ENCODE assay signal across 3 cellular contexts in the genomic region with DNA sequence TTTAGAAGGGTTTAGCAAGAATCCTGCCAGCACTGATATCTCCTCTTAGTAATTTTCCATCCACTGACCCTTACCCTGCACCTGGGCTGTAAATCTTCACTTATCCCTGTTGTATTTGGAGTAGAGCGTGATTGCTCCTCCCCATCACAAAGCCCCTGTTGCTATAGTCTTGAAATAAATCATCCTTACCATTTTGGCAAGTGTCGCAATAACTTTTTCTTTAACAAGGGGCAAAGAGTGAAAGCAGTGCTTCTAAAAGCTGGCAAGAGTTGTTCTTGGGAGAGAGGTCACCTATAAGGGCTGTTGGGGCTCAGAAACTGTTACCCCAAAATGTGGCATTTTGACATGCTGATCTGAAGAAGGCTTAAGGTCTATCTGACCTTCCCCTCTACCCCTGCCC.
A peak's percentile ranks its signal among the peaks of the same experiment; 100 is the strongest.
TF ChIP-seq lines count a peak whose summit lies in the region.

No MANE protein-coding gene starts in this region.

TF ChIP-seq in GM23338, 12 proteins besides CTCF, POLR2A, EP300 and RAD21 (continues in another document):
- TF ChIP-seq, protein P1, sequence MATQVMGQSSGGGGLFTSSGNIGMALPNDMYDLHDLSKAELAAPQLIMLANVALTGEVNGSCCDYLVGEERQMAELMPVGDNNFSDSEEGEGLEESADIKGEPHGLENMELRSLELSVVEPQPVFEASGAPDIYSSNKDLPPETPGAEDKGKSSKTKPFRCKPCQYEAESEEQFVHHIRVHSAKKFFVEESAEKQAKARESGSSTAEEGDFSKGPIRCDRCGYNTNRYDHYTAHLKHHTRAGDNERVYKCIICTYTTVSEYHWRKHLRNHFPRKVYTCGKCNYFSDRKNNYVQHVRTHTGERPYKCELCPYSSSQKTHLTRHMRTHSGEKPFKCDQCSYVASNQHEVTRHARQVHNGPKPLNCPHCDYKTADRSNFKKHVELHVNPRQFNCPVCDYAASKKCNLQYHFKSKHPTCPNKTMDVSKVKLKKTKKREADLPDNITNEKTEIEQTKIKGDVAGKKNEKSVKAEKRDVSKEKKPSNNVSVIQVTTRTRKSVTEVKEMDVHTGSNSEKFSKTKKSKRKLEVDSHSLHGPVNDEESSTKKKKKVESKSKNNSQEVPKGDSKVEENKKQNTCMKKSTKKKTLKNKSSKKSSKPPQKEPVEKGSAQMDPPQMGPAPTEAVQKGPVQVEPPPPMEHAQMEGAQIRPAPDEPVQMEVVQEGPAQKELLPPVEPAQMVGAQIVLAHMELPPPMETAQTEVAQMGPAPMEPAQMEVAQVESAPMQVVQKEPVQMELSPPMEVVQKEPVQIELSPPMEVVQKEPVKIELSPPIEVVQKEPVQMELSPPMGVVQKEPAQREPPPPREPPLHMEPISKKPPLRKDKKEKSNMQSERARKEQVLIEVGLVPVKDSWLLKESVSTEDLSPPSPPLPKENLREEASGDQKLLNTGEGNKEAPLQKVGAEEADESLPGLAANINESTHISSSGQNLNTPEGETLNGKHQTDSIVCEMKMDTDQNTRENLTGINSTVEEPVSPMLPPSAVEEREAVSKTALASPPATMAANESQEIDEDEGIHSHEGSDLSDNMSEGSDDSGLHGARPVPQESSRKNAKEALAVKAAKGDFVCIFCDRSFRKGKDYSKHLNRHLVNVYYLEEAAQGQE (IDR thresholded peaks at IDR 0.05; ENCODE audit: unreplicated experiment) = no peak
- TF ChIP-seq CREB1 (CRISPR knock-in tag; IDR thresholded peaks at IDR 0.05; ENCODE audit: low read depth) (no peak), POLR2AphosphoS5 (IDR thresholded peaks at IDR 0.05; ENCODE audit: low read depth) (no peak), ZNF114 (CRISPR knock-in tag; IDR thresholded peaks at IDR 0.05) (no peak), ZNF331 (CRISPR knock-in tag; IDR thresholded peaks at IDR 0.05; ENCODE audit: low read depth) (no peak), JUNB (IDR thresholded peaks at IDR 0.05; ENCODE audit: unreplicated experiment) (no peak)

TF ChIP-seq in HEK293, 187 proteins besides CTCF, POLR2A, EP300 and RAD21:
- TF ChIP-seq TRIM28 (IDR thresholded peaks at IDR 0.05; ENCODE audit: borderline replicate concordance, low read length) (0 out of 2 replicates have a peak, but pooled peaks have one; percentile 36), ZNF623 (tag by site-specific recombination; IDR thresholded peaks at IDR 0.05) (no peak)

TF ChIP-seq in K562, 482 proteins besides CTCF, POLR2A, EP300 and RAD21:
- no peak for TF ChIP-seq ETV6 (IDR thresholded peaks at IDR 0.05; ENCODE audit: borderline replicate concordance in 1 of 2, low read depth in 2 of 2, low read length in 1 of 2)
- TF ChIP-seq ETV6 (CRISPR knock-in tag; IDR thresholded peaks at IDR 0.05; ENCODE audit: borderline replicate concordance) = no peak
- TF ChIP-seq CEBPB (tag; IDR thresholded peaks at IDR 0.05) = peak; percentile 62
- no peak for TF ChIP-seq CEBPG (CRISPR knock-in tag; IDR thresholded peaks at IDR 0.05)
- TF ChIP-seq CEBPG (tag; conservative IDR thresholded peaks at IDR 0.05 in 1 of 2, IDR thresholded peaks at IDR 0.05 in 1 of 2) = 0 out of 4 replicates have a peak, but pooled peaks of 1 of the 2 experiments have one; percentile 17
